24 cellular contexts compared by ENCODE assay signal in genomic region chr1:83964153-83964552, GRCh38.
"Had no signal": no experiment of that assay in that cellular context is flagged by ENCODE, and none has a peak within 500 bp of the region (broad histone marks: within the 10 kb centered on the region; RNA-seq: fewer than 3 reads in every experiment).

No MANE protein-coding gene starts in this region.

- DNase-seq: activated CD4-positive, alpha-beta T cell treated with anti-CD3 and anti-CD28 coated beads, Interleukin-2, amount 10 ng/mL, durations not matched to agents 7 days and 5 days; activated CD4-positive, CD25-positive, alpha-beta regulatory T cell treated with anti-CD3 and anti-CD28 coated beads, Interleukin-2, amount 50 U/mL, for 72 hours; activated CD8-positive, alpha-beta memory T cell treated with anti-CD3 and anti-CD28 coated beads, Interleukin-2, amount 10 ng/mL, durations not matched to agents 7 days and 5 days; activated CD8-positive, alpha-beta T cell treated with anti-CD3 and anti-CD28 coated beads for 36 hours; activated gamma-delta T cell; activated naive CD4-positive, alpha-beta T cell treated with anti-CD3 and anti-CD28 coated beads, Interleukin-2, amount 50 U/mL, for 16 hours; activated naive CD8-positive, alpha-beta T cell treated with anti-CD3 and anti-CD28 coated beads, Interleukin-2, amount 50 U/mL, for 24 hours; aorta; cortex of kidney; heart left ventricle; lower lobe of right lung; naive B cell; posterior cingulate gyrus; small intestine; stimulated activated CD4-positive, alpha-beta T cell treated with anti-CD3 and anti-CD28 coated beads, Interleukin-2, amount 100 ng/mL, for 24 hours; stomach; T-helper 1 cell; WERI-Rb-1 had no signal

- H3K27ac Mint-ChIP-seq: activated CD4-positive, alpha-beta T cell treated with anti-CD3 and anti-CD28 coated beads, Interleukin-2, amount 10 ng/mL, durations not matched to agents 7 days and 5 days; activated CD8-positive, alpha-beta memory T cell treated with anti-CD3 and anti-CD28 coated beads, Interleukin-2, amount 10 ng/mL, durations not matched to agents 7 days and 5 days; activated CD8-positive, alpha-beta T cell treated with anti-CD3 and anti-CD28 coated beads for 36 hours; activated naive CD8-positive, alpha-beta T cell treated with anti-CD3 and anti-CD28 coated beads, Interleukin-2, amount 50 U/mL, for 24 hours; activated T-helper 1 cell treated with anti-CD3 and anti-CD28 coated beads, Interleukin-12 subunit alpha, Interleukin-12 subunit beta, Interleukin-2, Interleukin-4 antibody, amounts not matched to agents 30 ng/mL and 10 ng/mL and 1 ng/mL, durations not matched to agents 14 hours and 24 hours and 36 hours; naive B cell; stimulated activated memory B cell treated with anti-CD40 and anti-IgM and Interleukin-4, amounts not matched to agents 10 μg/mL and 1 μg/mL and 100 μg/mL, for 72 hours had no signal

- H3K36me3 Mint-ChIP-seq: activated CD8-positive, alpha-beta memory T cell treated with anti-CD3 and anti-CD28 coated beads, Interleukin-2, amount 10 ng/mL, durations not matched to agents 7 days and 5 days; naive B cell; stimulated activated memory B cell treated with anti-CD40 and anti-IgM and Interleukin-4, amounts not matched to agents 10 μg/mL and 1 μg/mL and 100 μg/mL, for 72 hours had no signal

- H3K9me3 ChIP-seq: heart left ventricle, lower lobe of right lung, stomach had no signal

- H3K4me3 Mint-ChIP-seq: activated CD4-positive, alpha-beta T cell treated with anti-CD3 and anti-CD28 coated beads, Interleukin-2, amount 10 ng/mL, durations not matched to agents 7 days and 5 days; activated CD8-positive, alpha-beta memory T cell treated with anti-CD3 and anti-CD28 coated beads, Interleukin-2, amount 10 ng/mL, durations not matched to agents 7 days and 5 days; activated CD8-positive, alpha-beta T cell treated with anti-CD3 and anti-CD28 coated beads for 36 hours; activated naive CD8-positive, alpha-beta T cell treated with anti-CD3 and anti-CD28 coated beads, Interleukin-2, amount 50 U/mL, for 24 hours; activated T-helper 1 cell treated with anti-CD3 and anti-CD28 coated beads, Interleukin-12 subunit alpha, Interleukin-12 subunit beta, Interleukin-2, Interleukin-4 antibody, amounts not matched to agents 30 ng/mL and 10 ng/mL and 1 ng/mL, durations not matched to agents 14 hours and 24 hours and 36 hours; central memory CD8-positive, alpha-beta T cell; naive B cell; neural crest cell; stimulated activated memory B cell treated with anti-CD40 and anti-IgM and Interleukin-4, amounts not matched to agents 10 μg/mL and 1 μg/mL and 100 μg/mL, for 72 hours had no signal

- ATAC-seq: activated CD8-positive, alpha-beta memory T cell treated with anti-CD3 and anti-CD28 coated beads, Interleukin-2, amount 10 ng/mL, durations not matched to agents 7 days and 5 days; activated CD8-positive, alpha-beta T cell treated with anti-CD3 and anti-CD28 coated beads for 36 hours; activated naive CD8-positive, alpha-beta T cell treated with anti-CD3 and anti-CD28 coated beads, Interleukin-2, amount 50 U/mL, for 24 hours; heart left ventricle; lower lobe of right lung; sciatic nerve; stimulated activated memory B cell treated with anti-CD40 and anti-IgM and Interleukin-4, amounts not matched to agents 10 μg/mL and 1 μg/mL and 100 μg/mL, for 72 hours had no signal

- H3K36me3 ChIP-seq: heart left ventricle, lower lobe of right lung, stomach had no signal

- H3K27ac ChIP-seq: epithelial cell of prostate, lower lobe of right lung, WERI-Rb-1 had no signal

- H3K4me1 Mint-ChIP-seq: activated CD4-positive, alpha-beta T cell treated with anti-CD3 and anti-CD28 coated beads, Interleukin-2, amount 10 ng/mL, durations not matched to agents 7 days and 5 days; activated CD8-positive, alpha-beta memory T cell treated with anti-CD3 and anti-CD28 coated beads, Interleukin-2, amount 10 ng/mL, durations not matched to agents 7 days and 5 days; activated naive CD8-positive, alpha-beta T cell treated with anti-CD3 and anti-CD28 coated beads, Interleukin-2, amount 50 U/mL, for 24 hours; central memory CD8-positive, alpha-beta T cell; naive B cell; neural crest cell; stimulated activated memory B cell treated with anti-CD40 and anti-IgM and Interleukin-4, amounts not matched to agents 10 μg/mL and 1 μg/mL and 100 μg/mL, for 72 hours had no signal

- H3K27me3 Mint-ChIP-seq: activated naive CD8-positive, alpha-beta T cell treated with anti-CD3 and anti-CD28 coated beads, Interleukin-2, amount 50 U/mL, for 24 hours; naive B cell; stimulated activated memory B cell treated with anti-CD40 and anti-IgM and Interleukin-4, amounts not matched to agents 10 μg/mL and 1 μg/mL and 100 μg/mL, for 72 hours had no signal

- H3K9me3 Mint-ChIP-seq: activated CD4-positive, alpha-beta T cell treated with anti-CD3 and anti-CD28 coated beads, Interleukin-2, amount 10 ng/mL, durations not matched to agents 7 days and 5 days; activated CD8-positive, alpha-beta T cell treated with anti-CD3 and anti-CD28 coated beads for 36 hours; activated naive CD8-positive, alpha-beta T cell treated with anti-CD3 and anti-CD28 coated beads, Interleukin-2, amount 50 U/mL, for 24 hours; activated T-helper 1 cell treated with anti-CD3 and anti-CD28 coated beads, Interleukin-12 subunit alpha, Interleukin-12 subunit beta, Interleukin-2, Interleukin-4 antibody, amounts not matched to agents 30 ng/mL and 10 ng/mL and 1 ng/mL, durations not matched to agents 14 hours and 24 hours and 36 hours; central memory CD8-positive, alpha-beta T cell; naive B cell; neural crest cell; stimulated activated memory B cell treated with anti-CD40 and anti-IgM and Interleukin-4, amounts not matched to agents 10 μg/mL and 1 μg/mL and 100 μg/mL, for 72 hours had no signal

- H3K27me3 ChIP-seq: heart left ventricle, stomach had no signal

- H3K4me3 ChIP-seq: heart left ventricle, lower lobe of right lung, stomach had no signal
